1 cellular context compared by ENCODE assay signal in genomic region chr19:50026550-50026906, GRCh38.
TF ChIP-seq lines count a peak whose summit lies in the region.

No MANE protein-coding gene starts in this region.

TF ChIP-seq in endothelial cell of umbilical vein, 7 proteins besides CTCF, POLR2A, EP300 and RAD21:
- TF ChIP-seq EZH2 (IDR thresholded peaks at IDR 0.05; ENCODE audit: borderline replicate concordance, low read depth, low read length, severe bottlenecking): no peak
- no peak for TF ChIP-seq JUN (IDR thresholded peaks at IDR 0.05; ENCODE audit: borderline replicate concordance, insufficient read depth, insufficient read length, low read depth)
- TF ChIP-seq MAX (IDR thresholded peaks at IDR 0.05; ENCODE audit: insufficient read depth, insufficient read length): no peak
- TF ChIP-seq MYC (IDR thresholded peaks at IDR 0.05; ENCODE audit: low read depth, low read length): no peak
- no peak for TF ChIP-seq POLR2AphosphoS5 (IDR thresholded peaks at IDR 0.05; ENCODE audit: insufficient read depth, low read depth, low read length)
- TF ChIP-seq GATA2 (IDR thresholded peaks at IDR 0.05; ENCODE audit: insufficient read depth, insufficient read length, low read depth, low read length): no peak
- TF ChIP-seq FOS (IDR thresholded peaks at IDR 0.05; ENCODE audit: borderline replicate concordance, insufficient read depth, low read length): no peak
